8 cellular contexts compared by ENCODE assay signal in the genomic region with DNA sequence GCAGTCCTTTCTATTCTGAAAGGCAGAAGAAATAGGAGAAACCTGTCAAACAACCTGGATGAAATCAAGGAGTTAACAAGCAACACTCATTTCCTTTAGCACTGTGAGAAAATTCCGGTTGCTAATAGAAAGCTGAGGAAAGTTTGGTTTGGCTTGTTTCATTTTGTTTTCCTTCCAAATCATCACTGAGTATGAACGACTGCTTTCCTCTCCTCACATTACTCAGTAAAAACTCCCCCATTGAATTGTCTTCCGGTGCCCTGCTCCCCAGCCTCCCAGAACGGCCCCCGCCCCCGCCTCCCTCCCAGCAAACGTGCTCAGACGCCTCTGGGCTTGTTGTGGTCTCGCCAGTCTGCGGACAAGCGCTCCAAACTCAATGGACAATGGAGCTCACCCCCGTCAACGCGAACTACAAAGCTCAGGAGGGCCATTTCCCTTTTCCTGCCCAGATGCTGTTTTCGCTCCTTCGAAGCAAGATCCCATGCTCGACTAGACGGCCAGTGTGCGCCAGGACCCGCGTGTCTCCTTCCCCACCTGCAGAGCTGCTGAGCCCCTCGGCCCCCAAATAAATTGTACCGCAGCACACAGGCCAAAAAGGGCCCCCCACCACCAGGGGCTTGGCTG. TPM values are rescaled to one million over a fixed set of nuclear protein-coding genes. Genes with fewer than 3 reads are reported as not detected.
A peak's percentile ranks its signal among the peaks of the same experiment; 100 is the strongest.
DNase-seq lines count a peak whose midpoint lies in the region; ATAC-seq lines count a peak whose summit lies in the region.

No MANE protein-coding gene starts in this region.

- peak overlapping the region; percentile 86 for H3K27ac ChIP-seq in epithelial cell of prostate

- H3K4me3 ChIP-seq in mononuclear cell (ENCODE audit: low read length): peak overlapping the region; percentile 88

- H3K9me3 ChIP-seq in mononuclear cell (ENCODE audit: low read depth, low read length): no peaks in the 10 kb centered on the region

- DNase-seq in AG20443 (ENCODE audit: low spot score) (peak; percentile 81), NOMO-1 treated with dmso at 0.1 percent for 144 hours (lab: John Stamatoyannopoulos, UW; ENCODE audit: unreplicated experiment) (peak; percentile 30), epithelial cell of prostate (ENCODE audit: low read depth, low spot score) (no peak)
- peak; percentile 59 for DNase-seq in activated T-cell treated with anti-CD3 and anti-CD28 coated beads, Interleukin-2, amount 50 U/mL, for 1 hour
- peak; percentile 53 for DNase-seq in stimulated activated CD8-positive, alpha-beta memory T cell treated with anti-CD3 and anti-CD28 coated beads, Interleukin-7, amount 100 ng/mL, for 24 hours (ENCODE audit: low read depth)

- H3K27me3 ChIP-seq in mononuclear cell (ENCODE audit: insufficient read depth, low read length): no peaks in the 10 kb centered on the region

- H3K4me1 ChIP-seq in mononuclear cell (ENCODE audit: insufficient read depth, low read length): peaks cover 37% of the 10 kb centered on the region

- ATAC-seq in GM19023 (IDR thresholded peaks at IDR 0.05; ENCODE audit: unreplicated experiment) (peak; percentile 36), HG03342 (IDR thresholded peaks at IDR 0.05; ENCODE audit: unreplicated experiment) (peak; percentile 38)

RNA-seq across cellular contexts. Expression of gene STX6, which starts 0.7 kb away (rescaled TPM):
- 9.7 TPM for total RNA-seq in mononuclear cell

RNA-seq across cellular contexts. Expression of gene MR1, which starts 11.9 kb away (rescaled TPM):
- total RNA-seq in mononuclear cell: 19.2 TPM
